Comparison of ENCODE assay signal across 2 cellular contexts in genomic region chr3:46845860-46846623, GRCh38.
A peak's percentile ranks its signal among the peaks of the same experiment; 100 is the strongest.
TF ChIP-seq lines count a peak whose summit lies in the region.

No MANE protein-coding gene starts in this region.

TF ChIP-seq in Ishikawa, 13 proteins besides CTCF, POLR2A, EP300 and RAD21:
- TF ChIP-seq ZBTB7A (IDR thresholded peaks at IDR 0.05; ENCODE audit: low read depth) = peak; percentile 93
- TF ChIP-seq YY1 (IDR thresholded peaks at IDR 0.05; ENCODE audit: low read depth) = peak; percentile 41
- peak; percentile 77 for TF ChIP-seq MAX (IDR thresholded peaks at IDR 0.05)
- TF ChIP-seq CEBPB (IDR thresholded peaks at IDR 0.05) = no peak
- no peak for TF ChIP-seq TEAD4 (IDR thresholded peaks at IDR 0.05)
- peak; percentile 4; the same call in 1 of the 2 replicates for TF ChIP-seq TCF12 (IDR thresholded peaks at IDR 0.05; ENCODE audit: low read depth)
- TF ChIP-seq EGR1 (IDR thresholded peaks at IDR 0.05) = peak; percentile 44; the same call in 1 of the 2 replicates
TF ChIP-seq in Ishikawa: peak in this region for 5.

TF ChIP-seq in GM12878, 131 proteins besides CTCF, POLR2A, EP300 and RAD21:
- TF ChIP-seq BHLHE40 (IDR thresholded peaks at IDR 0.05; ENCODE audit: borderline replicate concordance in 1 of 2, low read depth in 2 of 2, low read length in 1 of 2) = peak in 1 of 2 experiments; percentile 36; a peak in 1 of 4 replicates
- TF ChIP-seq CUX1 (IDR thresholded peaks at IDR 0.05; ENCODE audit: insufficient replicate concordance, low read depth, low read length) = no peak
- peak; percentile 10 for TF ChIP-seq MEF2B (IDR thresholded peaks at IDR 0.05; ENCODE audit: partially characterized antibody, poor library complexity, severe bottlenecking)
- peak; percentile 64 for TF ChIP-seq IKZF1 (conservative IDR thresholded peaks at IDR 0.05)
- no peak for TF ChIP-seq BRCA1 (IDR thresholded peaks at IDR 0.05; ENCODE audit: low read depth, low read length)
- peak; percentile 19; the same call in 1 of the 2 replicates for TF ChIP-seq MAX (IDR thresholded peaks at IDR 0.05; ENCODE audit: low read depth, low read length)
- no peak for TF ChIP-seq ZBED1 (IDR thresholded peaks at IDR 0.05; ENCODE audit: borderline replicate concordance)
- peak; percentile 41; the same call in 1 of the 2 replicates for TF ChIP-seq ZNF687 (IDR thresholded peaks at IDR 0.05)
- no peak for TF ChIP-seq POU2F2 (IDR thresholded peaks at IDR 0.05; ENCODE audit: borderline replicate concordance, low read depth, low read length)
- 0 out of 2 replicates have a peak, but pooled peaks have one; percentile 10 for TF ChIP-seq ELK1 (IDR thresholded peaks at IDR 0.05; ENCODE audit: low read depth, low read length)
- TF ChIP-seq BCLAF1 (IDR thresholded peaks at IDR 0.05) = no peak
- peak; percentile 70; the same call in 1 of the 2 replicates for TF ChIP-seq NFXL1 (IDR thresholded peaks at IDR 0.05; ENCODE audit: borderline replicate concordance)
- TF ChIP-seq RUNX3 (IDR thresholded peaks at IDR 0.05; ENCODE audit: low read length) = peak; percentile 55; the same call in 1 of the 2 replicates
- TF ChIP-seq SUZ12 (IDR thresholded peaks at IDR 0.05; ENCODE audit: unreplicated experiment) = no peak
- 0 out of 2 replicates have a peak, but pooled peaks have one; percentile 10 for TF ChIP-seq BACH1 (IDR thresholded peaks at IDR 0.05; ENCODE audit: borderline replicate concordance)
- TF ChIP-seq MLLT1 (IDR thresholded peaks at IDR 0.05) = no peak
- no peak for TF ChIP-seq ZNF217 (IDR thresholded peaks at IDR 0.05)
- TF ChIP-seq GATAD2B (conservative IDR thresholded peaks at IDR 0.05; ENCODE audit: low read depth) = peak; percentile 62
- no peak for TF ChIP-seq ESRRA (IDR thresholded peaks at IDR 0.05; ENCODE audit: low read length)
- TF ChIP-seq POLR2AphosphoS5 (IDR thresholded peaks at IDR 0.05; ENCODE audit: low read length) = 0 out of 2 replicates have a peak, but pooled peaks have one; percentile 34
- TF ChIP-seq YY1 (IDR thresholded peaks at IDR 0.05; ENCODE audit: low read depth, low read length) = peak; percentile 64
- TF ChIP-seq E2F8 (IDR thresholded peaks at IDR 0.05; ENCODE audit: low read depth, partially characterized antibody) = no peak
- no peak for TF ChIP-seq SMC3 (IDR thresholded peaks at IDR 0.05; ENCODE audit: borderline replicate concordance, low read length)
